ENCODE assay signal across 17 cellular contexts in genomic region chr10:71306951-71307350, GRCh38. TPM values are rescaled to one million over a fixed set of nuclear protein-coding genes. Genes with fewer than 3 reads are reported as not detected.
A peak's percentile ranks its signal among the peaks of the same experiment; 100 is the strongest.
DNase-seq lines count a peak whose midpoint lies in the region; ATAC-seq and TF ChIP-seq lines count a peak whose summit lies in the region.
"Had no signal": no experiment of that assay in that cellular context is flagged by ENCODE, and none has a peak within 500 bp of the region (broad histone marks: within the 10 kb centered on the region; RNA-seq: fewer than 3 reads in every experiment).

No MANE protein-coding gene starts in this region.

- TF ChIP-seq POLR2A in vagina (IDR thresholded peaks at IDR 0.05) (no peak), testis (IDR thresholded peaks at IDR 0.05) (no peak)

- no peak overlapping the region for H3K4me3 Mint-ChIP-seq in nephron progenitor cell
- H3K4me3 Mint-ChIP-seq: CD4-positive, alpha-beta memory T cell; H9 had no signal

- intact Hi-C loops in PC-9 (cut with micrococcal nuclease; ENCODE audit: unreplicated experiment): no loop called here
- intact Hi-C loops in vagina (cut with DNase I): no loop called here
- intact Hi-C loops in testis (cut with DNase I; ENCODE audit: low total_unique reads): no loop called here

- H3K27me3 ChIP-seq in PC-9 (ENCODE audit: insufficient read depth, low read depth) (no peaks in the 10 kb centered on the region), vagina (no peaks in the 10 kb centered on the region), testis (no peaks in the 10 kb centered on the region)

- POLR2A ChIA-PET in PC-9 (lab: Charles Lee; ENCODE audit: unreplicated experiment): interaction anchor here (0.7 kb wide), 1 partner anchor 459 kb away, joined by 3 read pairs; no protein-coding TSS in a partner anchor

- 0 out of 2 replicates have a peak overlapping the region, but pooled peaks have one; percentile 18 for H3K4me2 ChIP-seq in PC-9

- H3K4me1 Mint-ChIP-seq in nephron progenitor cell: peaks cover 28% of the 10 kb centered on the region
- H3K4me1 Mint-ChIP-seq: CD4-positive, alpha-beta memory T cell had no signal

- no peaks in the 10 kb centered on the region for H3K36me3 ChIP-seq in PC-9 (ENCODE audit: low read depth)
- no peaks in the 10 kb centered on the region for H3K36me3 ChIP-seq in vagina
- H3K36me3 ChIP-seq in testis (ENCODE audit: low read depth, missing control alignments): no peaks in the 10 kb centered on the region

- no peak for ATAC-seq in HG02840 (IDR thresholded peaks at IDR 0.05; ENCODE audit: low FRiP score, unreplicated experiment)
- ATAC-seq: HCT116 had no signal

- BruUV-seq in PC-9 (replicated peaks; lab: Mats Ljungman, UMichigan): no TSS peak

- no peaks in the 10 kb centered on the region for H3K9me3 Mint-ChIP-seq in nephron progenitor cell
- H3K9me3 Mint-ChIP-seq: CD4-positive, alpha-beta memory T cell; H9 had no signal

- peaks cover 5% of the 10 kb centered on the region; the same call in 1 of the 2 replicates for H3F3A ChIP-seq in PC-9 (ENCODE audit: insufficient read depth, low read depth)

- H3K27me3 Mint-ChIP-seq in nephron progenitor cell (ENCODE audit: low read depth, poor library complexity): peaks cover 16% of the 10 kb centered on the region

- WGBS in testis, 2 donors: 77 to 86% methylated on average over 3 of the region's 3 CpGs

- H3K27ac ChIP-seq in PC-9 (no peak overlapping the region), vagina (peak overlapping the region; percentile 16), testis (no peak overlapping the region)
- H3K27ac ChIP-seq: GM23248 had no signal

- TF ChIP-seq CTCF in PC-9 (conservative IDR thresholded peaks at IDR 0.05) (no peak), nephron progenitor cell (IDR thresholded peaks at IDR 0.05) (no peak), vagina (IDR thresholded peaks at IDR 0.05) (no peak), testis (IDR thresholded peaks at IDR 0.05) (no peak)

- no peaks in the 10 kb centered on the region for H3K9me3 ChIP-seq in PC-9 (ENCODE audit: insufficient read depth, low read depth)
- H3K9me3 ChIP-seq in vagina: no peaks in the 10 kb centered on the region
- no peaks in the 10 kb centered on the region for H3K9me3 ChIP-seq in testis

- H3K27ac Mint-ChIP-seq in nephron progenitor cell: peak overlapping the region; percentile 45
- H3K27ac Mint-ChIP-seq: CD4-positive, alpha-beta memory T cell; H9 had no signal

- H3K4me1 ChIP-seq in PC-9 (replicated peaks; ENCODE audit: insufficient read depth) (peaks cover 24% of the 10 kb centered on the region), vagina (peaks cover 24% of the 10 kb centered on the region), testis (no peaks in the 10 kb centered on the region)

- DNase-seq in PC-9 (no peak), left kidney (ENCODE audit: low read depth, low spot score) (peak; percentile 70), nephron progenitor cell (no peak), vagina (ENCODE audit: extremely low spot score in 2 of 2) (no peak), testis (no peak), activated T-cell treated with anti-CD3 and anti-CD28 coated beads for 4 hours (no peak)
- DNase-seq: C1 segment of cervical spinal cord; Calu3; CD4-positive, alpha-beta memory T cell; COR-L47; DMS53; DMS79 treated with DMSO at 0.1 percent for 48 hours; GF-D8; GM23248; H9 had no signal

- CTCF ChIA-PET in PC-9 (lab: Charles Lee): interaction anchor here (0.7 to 1.0 kb wide), 2 partner anchors 12 to 178 kb away, joined by 3 read pairs; no protein-coding TSS in a partner anchor

- H3K36me3 Mint-ChIP-seq in nephron progenitor cell (ENCODE audit: low read depth): peaks cover 4% of the 10 kb centered on the region
- H3K36me3 Mint-ChIP-seq: CD4-positive, alpha-beta memory T cell had no signal

- H2AFZ ChIP-seq in PC-9: no peak overlapping the region
- H2AFZ ChIP-seq: GM23248 had no signal

- H3K4me3 ChIP-seq in PC-9 (no peak overlapping the region), vagina (no peak overlapping the region), testis (no peak overlapping the region)
- H3K4me3 ChIP-seq: GM23248 had no signal

- H3K9me2 ChIP-seq in PC-9 (ENCODE audit: insufficient read depth): no peaks in the 10 kb centered on the region

- no peaks in the 10 kb centered on the region for H3K79me2 ChIP-seq in PC-9 (ENCODE audit: low read depth)

- H4K20me1 ChIP-seq in PC-9 (ENCODE audit: insufficient read depth): no peaks in the 10 kb centered on the region

RNA-seq across cellular contexts. Expression of gene SLC29A3, which starts 12.1 kb away (rescaled TPM):
- total RNA-seq in PC-9 (2021) (24.1 and 35.7 TPM in 2 replicates), vagina (7.6 TPM), testis (10 to 100 TPM; 10.7 to 14.0 TPM)
- polyA plus RNA-seq in testis (ENCODE audit: insufficient read depth, low read depth, low replicate concordance): 12.7 TPM
